Comparison of ENCODE assay signal across 11 cellular contexts in the genomic region with DNA sequence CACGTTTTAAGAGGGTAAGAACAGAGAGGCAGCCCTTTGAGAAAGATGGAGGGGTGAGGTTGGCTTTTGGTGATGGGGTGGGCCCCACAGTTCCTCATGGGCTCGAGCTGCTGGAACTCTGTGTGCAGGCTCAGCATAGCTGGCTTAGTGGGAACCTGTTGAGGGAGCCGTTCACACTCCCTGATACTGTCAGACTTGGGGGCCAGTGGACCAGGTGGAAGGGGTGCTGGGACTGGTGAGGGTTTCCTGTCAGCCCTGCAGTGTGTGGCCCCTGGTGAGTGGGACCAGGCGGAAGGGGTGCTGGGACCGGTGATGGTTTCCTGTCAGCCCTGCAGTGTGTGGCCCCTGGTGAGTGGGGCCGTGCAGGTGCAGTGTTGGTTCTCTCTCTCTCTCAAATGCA. TPM values are rescaled to one million over a fixed set of nuclear protein-coding genes. Genes with fewer than 3 reads are reported as not detected.
DNase-seq lines count a peak whose midpoint lies in the region; ATAC-seq lines count a peak whose summit lies in the region.
"Had no signal": no experiment of that assay in that cellular context is flagged by ENCODE, and none has a peak within 500 bp of the region (broad histone marks: within the 10 kb centered on the region; RNA-seq: fewer than 3 reads in every experiment).

No MANE protein-coding gene starts in this region.

- peaks cover 98 to 99% (median 99%) of the 10 kb centered on the region in 10 experiments for H3K4me1 ChIP-seq in BLaER1 treated with 17β-estradiol and CSF1 and Interleukin-3, amounts not matched to agents 10 nM and 100 nM
- peaks cover 19% of the 10 kb centered on the region for H3K4me1 ChIP-seq in mesenchymal stem cell (ENCODE audit: control insufficient read depth, insufficient read depth, low read depth, low read length)

- H3K18ac ChIP-seq in mesenchymal stem cell (ENCODE audit: low read depth in 1 of 2, low read length in 2 of 2) = peak overlapping the region in 1 of 2 experiments; percentile 35

- peak overlapping the region in 8 of 10 experiments; percentile 2 to 59 (median 34); a peak in 10 of 20 replicates for H3K4me3 ChIP-seq in BLaER1 treated with 17β-estradiol and CSF1 and Interleukin-3, amounts not matched to agents 10 nM and 100 nM
- H3K4me3 ChIP-seq in Jurkat, Clone E6-1 (ENCODE audit: low read length) = peak overlapping the region; percentile 55
- H3K4me3 ChIP-seq in mesenchymal stem cell (ENCODE audit: insufficient read depth in 1 of 2, low read depth in 1 of 2, low read length in 2 of 2) = no peak overlapping the region

- H3K4me2 ChIP-seq in BLaER1 treated with 17β-estradiol and CSF1 and Interleukin-3, amounts not matched to agents 10 nM and 100 nM = peak overlapping the region; percentile 91 to 100 (median 98)
- no peak overlapping the region for H3K4me2 ChIP-seq in mesenchymal stem cell (ENCODE audit: low read length, poor library complexity, severe bottlenecking)

- DNase-seq in Jurkat, Clone E6-1 (ENCODE audit: low read depth, low spot score) = peak; percentile 85
- DNase-seq in activated gamma-delta T cell (lab: John Stamatoyannopoulos, UW) = peak; percentile 35
- DNase-seq in mesenchymal stem cell = no peak
- no peak for DNase-seq in caudate nucleus (lab: John Stamatoyannopoulos, UW)
- DNase-seq in SW 1271 (lab: John Stamatoyannopoulos, UW) = no peak
- DNase-seq: amniotic stem cell, mesendoderm, NCI-H2107 had no signal

- H3K9ac ChIP-seq in BLaER1 treated with 17β-estradiol and CSF1 and Interleukin-3, amounts not matched to agents 10 nM and 100 nM = peak overlapping the region in 10 of 11 experiments; percentile 6 to 73 (median 70); a peak in 17 of 22 replicates
- H3K9ac ChIP-seq in mesenchymal stem cell (ENCODE audit: low read length) = peak overlapping the region; percentile 76

- H3K27ac ChIP-seq in BLaER1 treated with 17β-estradiol and CSF1 and Interleukin-3, amounts not matched to agents 10 nM and 100 nM = peak overlapping the region in 10 of 11 experiments; percentile 5 to 91 (median 77); a peak in 19 of 22 replicates
- H3K27ac ChIP-seq in mesenchymal stem cell (ENCODE audit: low read length, poor library complexity, severe bottlenecking) (no peak overlapping the region), caudate nucleus (ENCODE audit: low read depth, low read length) (no peak overlapping the region)

- no peak overlapping the region for H2BK5ac ChIP-seq in mesenchymal stem cell (ENCODE audit: low read depth, low read length, poor library complexity, severe bottlenecking)

- no peak overlapping the region for H2AK5ac ChIP-seq in mesenchymal stem cell (ENCODE audit: low read length, severe bottlenecking)

- H4K91ac ChIP-seq in mesenchymal stem cell (ENCODE audit: low read length) = peak overlapping the region; percentile 86

- no peak overlapping the region for H2BK120ac ChIP-seq in mesenchymal stem cell (ENCODE audit: low read depth, low read length)

- no peak overlapping the region for H3K23ac ChIP-seq in mesenchymal stem cell (ENCODE audit: low read length in 2 of 2)

- H3K4ac ChIP-seq in mesenchymal stem cell (ENCODE audit: low read depth in 1 of 2, low read length in 2 of 2) = no peak overlapping the region

- H4K8ac ChIP-seq in mesenchymal stem cell (ENCODE audit: low read length) = peak overlapping the region; percentile 10

- H3K14ac ChIP-seq in mesenchymal stem cell (ENCODE audit: low read length in 2 of 2) = peak overlapping the region in 1 of 2 experiments; percentile 18

- peaks cover 0 to 7% (median 0%) of the 10 kb centered on the region in 11 experiments; a peak in 2 of 22 replicates for H3K27me3 ChIP-seq in BLaER1 treated with 17β-estradiol and CSF1 and Interleukin-3, amounts not matched to agents 10 nM and 100 nM
- no peaks in the 10 kb centered on the region for H3K27me3 ChIP-seq in mesenchymal stem cell (ENCODE audit: control insufficient read depth in 1 of 2, insufficient read depth in 1 of 2, low read length in 2 of 2)

- peaks cover 0 to 96% (median 31%) of the 10 kb centered on the region in 11 experiments; a peak in 14 of 22 replicates for H4K20me1 ChIP-seq in BLaER1 treated with 17β-estradiol and CSF1 and Interleukin-3, amounts not matched to agents 10 nM and 100 nM

- H3K9me3 ChIP-seq in BLaER1 treated with 17β-estradiol and CSF1 and Interleukin-3, amounts not matched to agents 10 nM and 100 nM (replicated peaks in 1 of 11) = no peaks in the 10 kb centered on the region
- H3K9me3 ChIP-seq in mesenchymal stem cell (ENCODE audit: control insufficient read depth, low read length) = no peaks in the 10 kb centered on the region

- peaks cover 53% of the 10 kb centered on the region for H3K79me1 ChIP-seq in mesenchymal stem cell (replicated peaks; ENCODE audit: low read length, poor library complexity, severe bottlenecking)

- peaks cover 4 to 12% (median 6%) of the 10 kb centered on the region in 11 experiments; a peak in 18 of 22 replicates for H3K36me3 ChIP-seq in BLaER1 treated with 17β-estradiol and CSF1 and Interleukin-3, amounts not matched to agents 10 nM and 100 nM
- H3K36me3 ChIP-seq in mesenchymal stem cell (ENCODE audit: control insufficient read depth in 1 of 2, insufficient read depth in 2 of 2, low read depth in 1 of 2, low read length in 2 of 2) = peaks cover 0 to 40% of the 10 kb centered on the region in 2 experiments

- H2AFZ ChIP-seq in mesenchymal stem cell (ENCODE audit: low read depth, low read length) = no peak overlapping the region

- peak overlapping the region; percentile 15 for H2BK15ac ChIP-seq in mesenchymal stem cell (ENCODE audit: low read depth, poor library complexity, severe bottlenecking)

- H2BK12ac ChIP-seq in mesenchymal stem cell (ENCODE audit: low read length in 2 of 2) = peak overlapping the region in 1 of 2 experiments; percentile 1

- 94% methylated on average over 6 of the region's 6 CpGs for WGBS in mesenchymal stem cell

- no peak for ATAC-seq in HG03432 (IDR thresholded peaks at IDR 0.05; ENCODE audit: unreplicated experiment)
- ATAC-seq in HG02623 (IDR thresholded peaks at IDR 0.05; ENCODE audit: unreplicated experiment) = no peak

RNA-seq across cellular contexts. Expression of gene ZNF750, which starts 45.1 kb away (rescaled TPM):
- polyA plus RNA-seq in Jurkat, Clone E6-1 (2012; ENCODE audit: insufficient read depth, insufficient read length) = not detected
- not detected for polyA plus RNA-seq in mesenchymal stem cell (2013, experiment 1 of 2)
- not detected for polyA plus RNA-seq in mesenchymal stem cell (2013, experiment 2 of 2)

Comparison
In these comparisons a context has a peak if more than half of its experiments do, and no peak if none do; other contexts are left out.
1. H3K27ac ChIP-seq: peak in BLaER1 treated with 17β-estradiol and CSF1 and Interleukin-3, amounts not matched to agents 10 nM and 100 nM (10 of 11); none in mesenchymal stem cell (single experiment) and caudate nucleus (single experiment).
2. H3K4me3 ChIP-seq: peak in BLaER1 treated with 17β-estradiol and CSF1 and Interleukin-3, amounts not matched to agents 10 nM and 100 nM (8 of 10) and Jurkat, Clone E6-1 (single experiment); none in mesenchymal stem cell (0 of 2).
3. DNase-seq: peak in Jurkat, Clone E6-1 (single experiment) and activated gamma-delta T cell (single experiment); none in mesenchymal stem cell (single experiment), caudate nucleus (0 of 61) and SW 1271 (0 of 2).